Comparison of ENCODE assay signal across 1 cellular context in genomic region chr2:74391209-74391579, GRCh38.
TF ChIP-seq lines count a peak whose summit lies in the region.

No MANE protein-coding gene starts in this region.

TF ChIP-seq in WTC11, 78 proteins besides CTCF, POLR2A, EP300 and RAD21 (continued from another document):
- TF ChIP-seq ZNF512 (CRISPR knock-in tag; IDR thresholded peaks at IDR 0.05; ENCODE audit: borderline replicate concordance) (no peak), HMGXB4 (CRISPR knock-in tag; IDR thresholded peaks at IDR 0.05) (no peak), FOXP4 (CRISPR knock-in tag; IDR thresholded peaks at IDR 0.05) (no peak), PRDM15 (CRISPR knock-in tag; IDR thresholded peaks at IDR 0.05) (no peak), E2F1 (CRISPR knock-in tag; IDR thresholded peaks at IDR 0.05) (no peak), STAT6 (CRISPR knock-in tag; conservative IDR thresholded peaks at IDR 0.05; ENCODE audit: low read depth) (no peak), CBFB (CRISPR knock-in tag; IDR thresholded peaks at IDR 0.05; ENCODE audit: low read depth) (no peak), FOXP1 (CRISPR knock-in tag; IDR thresholded peaks at IDR 0.05; ENCODE audit: borderline replicate concordance) (no peak), KAT7 (CRISPR knock-in tag; IDR thresholded peaks at IDR 0.05; ENCODE audit: borderline replicate concordance) (no peak)
